Comparison of ENCODE assay signal across 8 cellular contexts in genomic region chr4:173334085-173334890, GRCh38. TPM values are rescaled to one million over a fixed set of nuclear protein-coding genes. Genes with fewer than 3 reads are reported as not detected.
DNase-seq lines count a peak whose midpoint lies in the region; ATAC-seq and TF ChIP-seq lines count a peak whose summit lies in the region.

HMGB2 (minus strand) TSS chr4:173334358; CDS start chr4:173333649, 709 bp downstream.

- peak within 1 kb of the TSS; percentile 96 to 98 for H3K27ac ChIP-seq in SK-N-SH (ENCODE audit: low read depth in 2 of 2, low read length in 1 of 2)
- H3K27ac ChIP-seq in gastroesophageal sphincter, result peak within 1 kb of the TSS; percentile 95 to 100 (median 98)
- peak within 1 kb of the TSS; percentile 94 for H3K27ac ChIP-seq in neutrophil
- H3K27ac ChIP-seq in substantia nigra (ENCODE audit: low read depth, low read length, poor library complexity, severe bottlenecking), result peak within 1 kb of the TSS; percentile 96

- peaks cover 30 to 35% of the 10 kb centered on the region in 2 experiments for H3K36me3 ChIP-seq in SK-N-SH (replicated peaks in 1 of 2; ENCODE audit: control insufficient read depth in 1 of 2, insufficient read depth in 2 of 2, low read length in 1 of 2)
- H3K36me3 ChIP-seq in gastroesophageal sphincter, result peaks cover 0 to 34% of the 10 kb centered on the region in 2 donors
- peaks cover 31% of the 10 kb centered on the region for H3K36me3 ChIP-seq in neutrophil

- 1% methylated on average over 32 of the region's 61 CpGs for WGBS in SK-N-SH (ENCODE audit: low lambda C conversion rate)
- 0% methylated on average over 12 to 20 of the region's 61 CpGs for WGBS in gastroesophageal sphincter (ENCODE audit: low coverage in 1 of 2), 2 donors

- no peaks in the 10 kb centered on the region for H3K9me2 ChIP-seq in SK-N-SH

- H3K4me3 ChIP-seq in SK-N-SH (ENCODE audit: low read depth in 2 of 2, low read length in 1 of 2) (peak within 1 kb of the TSS; percentile 96 to 99), gastroesophageal sphincter (peak within 1 kb of the TSS; percentile 88 to 95), neutrophil (ENCODE audit: low read depth in 1 of 2, low read length in 1 of 2) (peak within 1 kb of the TSS; percentile 81 to 95)

- TF ChIP-seq CTCF in SK-N-SH (IDR thresholded peaks at IDR 0.05) (no peak), gastroesophageal sphincter (IDR thresholded peaks at IDR 0.05) (no peak), neutrophil (IDR thresholded peaks at IDR 0.05) (peak; percentile 32)

- no peak for TF ChIP-seq RAD21 in SK-N-SH (IDR thresholded peaks at IDR 0.05; ENCODE audit: low read length)

- TF ChIP-seq POLR2A in gastroesophageal sphincter (IDR thresholded peaks at IDR 0.05), result peak; percentile 97 to 98

- peaks cover 36% of the 10 kb centered on the region for H3F3A ChIP-seq in SK-N-SH (replicated peaks; ENCODE audit: insufficient read depth)

- peaks cover 56% of the 10 kb centered on the region for H3K79me2 ChIP-seq in SK-N-SH (ENCODE audit: insufficient read depth)

- H3K9ac ChIP-seq in SK-N-SH, result peak within 1 kb of the TSS; percentile 100

- no peak; a peak in 1 of 4 replicates for TF ChIP-seq EP300 in SK-N-SH (IDR thresholded peaks at IDR 0.05; ENCODE audit: borderline replicate concordance in 1 of 2, low read depth in 1 of 2, low read length in 1 of 2)
- no peak for TF ChIP-seq EP300 in gastroesophageal sphincter (IDR thresholded peaks at IDR 0.05)

- CTCF ChIA-PET in SK-N-SH (lab: Yijun Ruan, JAX), result interaction anchor here (0.7 to 2.0 kb wide), 8 partner anchors 12 to 321 kb away, joined by 3 to 9 read pairs (median 4); no protein-coding TSS in a partner anchor

- H3K4me2 ChIP-seq in SK-N-SH, result peak within 1 kb of the TSS; percentile 91

- POLR2A ChIA-PET in SK-N-SH (lab: Yijun Ruan, JAX), result interaction anchor here (0.6 to 5.7 kb wide), 16 partner anchors 11 to 802 kb away, joined by 3 to 69 read pairs (median 4); partner anchors contain the start of gene SAP30

- H4K20me1 ChIP-seq in SK-N-SH (ENCODE audit: insufficient read depth), result peaks cover 25% of the 10 kb centered on the region

- DNase-seq in GM04504 (ENCODE audit: low read depth) (peak; percentile 100), NCI-H1048 (lab: John Stamatoyannopoulos, UW) (peak; percentile 98), SK-N-SH (peak; percentile 97), substantia nigra (lab: John Stamatoyannopoulos, UW) (peak; percentile 86 to 100 (median 99))
- peak; percentile 99 for DNase-seq in activated naive CD4-positive, alpha-beta T cell treated with anti-CD3 and anti-CD28 coated beads, Interleukin-2, amount 50 U/mL, for 16 hours

- no peaks in the 10 kb centered on the region for H3K9me3 ChIP-seq in SK-N-SH
- H3K9me3 ChIP-seq in gastroesophageal sphincter, result no peaks in the 10 kb centered on the region
- no peaks in the 10 kb centered on the region for H3K9me3 ChIP-seq in neutrophil

- ATAC-seq in HG02571 (IDR thresholded peaks at IDR 0.05; ENCODE audit: unreplicated experiment), result peak; percentile 95
- peak; percentile 98 for ATAC-seq in gastroesophageal sphincter

- H3K4me1 ChIP-seq in SK-N-SH (ENCODE audit: control insufficient read depth in 1 of 2, insufficient read depth in 2 of 2, low read depth in 1 of 2, low read length in 1 of 2) (peaks cover 19 to 24% of the 10 kb centered on the region in 2 experiments), gastroesophageal sphincter (peaks cover 0 to 43% (median 0%) of the 10 kb centered on the region in 3 donors), neutrophil (ENCODE audit: control insufficient read depth in 1 of 2, insufficient read depth in 1 of 2, low read depth in 1 of 2, low read length in 1 of 2) (peaks cover 44 to 49% of the 10 kb centered on the region in 2 experiments)

- H2AFZ ChIP-seq in SK-N-SH (ENCODE audit: low read depth), result peak within 1 kb of the TSS; percentile 95

- no peaks in the 10 kb centered on the region for H3K27me3 ChIP-seq in SK-N-SH (ENCODE audit: insufficient read depth)
- H3K27me3 ChIP-seq in gastroesophageal sphincter, result no peaks in the 10 kb centered on the region
- H3K27me3 ChIP-seq in neutrophil, result no peaks in the 10 kb centered on the region

TF ChIP-seq in SK-N-SH, 30 proteins besides CTCF, POLR2A, EP300 and RAD21 (continues in another document):
- TF ChIP-seq FOXM1 (IDR thresholded peaks at IDR 0.05; ENCODE audit: low read depth), result peak; percentile 99
- no peak for TF ChIP-seq SMC3 (IDR thresholded peaks at IDR 0.05; ENCODE audit: low read depth, low read length)
- TF ChIP-seq NRF1 (IDR thresholded peaks at IDR 0.05; ENCODE audit: low read depth, low read length), result no peak
- TF ChIP-seq, protein P1, sequence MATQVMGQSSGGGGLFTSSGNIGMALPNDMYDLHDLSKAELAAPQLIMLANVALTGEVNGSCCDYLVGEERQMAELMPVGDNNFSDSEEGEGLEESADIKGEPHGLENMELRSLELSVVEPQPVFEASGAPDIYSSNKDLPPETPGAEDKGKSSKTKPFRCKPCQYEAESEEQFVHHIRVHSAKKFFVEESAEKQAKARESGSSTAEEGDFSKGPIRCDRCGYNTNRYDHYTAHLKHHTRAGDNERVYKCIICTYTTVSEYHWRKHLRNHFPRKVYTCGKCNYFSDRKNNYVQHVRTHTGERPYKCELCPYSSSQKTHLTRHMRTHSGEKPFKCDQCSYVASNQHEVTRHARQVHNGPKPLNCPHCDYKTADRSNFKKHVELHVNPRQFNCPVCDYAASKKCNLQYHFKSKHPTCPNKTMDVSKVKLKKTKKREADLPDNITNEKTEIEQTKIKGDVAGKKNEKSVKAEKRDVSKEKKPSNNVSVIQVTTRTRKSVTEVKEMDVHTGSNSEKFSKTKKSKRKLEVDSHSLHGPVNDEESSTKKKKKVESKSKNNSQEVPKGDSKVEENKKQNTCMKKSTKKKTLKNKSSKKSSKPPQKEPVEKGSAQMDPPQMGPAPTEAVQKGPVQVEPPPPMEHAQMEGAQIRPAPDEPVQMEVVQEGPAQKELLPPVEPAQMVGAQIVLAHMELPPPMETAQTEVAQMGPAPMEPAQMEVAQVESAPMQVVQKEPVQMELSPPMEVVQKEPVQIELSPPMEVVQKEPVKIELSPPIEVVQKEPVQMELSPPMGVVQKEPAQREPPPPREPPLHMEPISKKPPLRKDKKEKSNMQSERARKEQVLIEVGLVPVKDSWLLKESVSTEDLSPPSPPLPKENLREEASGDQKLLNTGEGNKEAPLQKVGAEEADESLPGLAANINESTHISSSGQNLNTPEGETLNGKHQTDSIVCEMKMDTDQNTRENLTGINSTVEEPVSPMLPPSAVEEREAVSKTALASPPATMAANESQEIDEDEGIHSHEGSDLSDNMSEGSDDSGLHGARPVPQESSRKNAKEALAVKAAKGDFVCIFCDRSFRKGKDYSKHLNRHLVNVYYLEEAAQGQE (IDR thresholded peaks at IDR 0.05; ENCODE audit: low read depth, low read length), result peak; percentile 78; the same call in 1 of the 2 replicates
- no peak for TF ChIP-seq JUND (IDR thresholded peaks at IDR 0.05)
- TF ChIP-seq RXRA (IDR thresholded peaks at IDR 0.05; ENCODE audit: borderline replicate concordance, low read depth), result no peak
- peak; percentile 97 for TF ChIP-seq TAF1 (IDR thresholded peaks at IDR 0.05; ENCODE audit: borderline replicate concordance, low read depth, low read length)
- TF ChIP-seq MXI1 (IDR thresholded peaks at IDR 0.05; ENCODE audit: low read depth, low read length), result peak; percentile 34
- peak; percentile 87 for TF ChIP-seq SIN3A (IDR thresholded peaks at IDR 0.05; ENCODE audit: borderline replicate concordance, low read depth, low read length)
- TF ChIP-seq IRF3 (IDR thresholded peaks at IDR 0.05; ENCODE audit: low read depth, low read length), result peak; percentile 56
- TF ChIP-seq GATA2 (CRISPR knock-in tag; IDR thresholded peaks at IDR 0.05), result peak; percentile 71
- TF ChIP-seq USF1 (IDR thresholded peaks at IDR 0.05; ENCODE audit: borderline replicate concordance, low read depth), result peak; percentile 67; the same call in 1 of the 2 replicates
- TF ChIP-seq GABPA (IDR thresholded peaks at IDR 0.05; ENCODE audit: low read depth), result no peak
- no peak for TF ChIP-seq TEAD4 (IDR thresholded peaks at IDR 0.05; ENCODE audit: borderline replicate concordance, insufficient read depth)
- TF ChIP-seq CHD2 (IDR thresholded peaks at IDR 0.05; ENCODE audit: low read length, partially characterized antibody), result peak; percentile 64
- no peak for TF ChIP-seq YY1 (IDR thresholded peaks at IDR 0.05; ENCODE audit: low read depth)
- peak; percentile 36; the same call in 1 of the 2 replicates for TF ChIP-seq MAX (IDR thresholded peaks at IDR 0.05; ENCODE audit: low read depth)
- no peak for TF ChIP-seq MEF2A (IDR thresholded peaks at IDR 0.05; ENCODE audit: borderline replicate concordance, low read depth)
- TF ChIP-seq ELF1 (IDR thresholded peaks at IDR 0.05), result no peak
- no peak for TF ChIP-seq NFIC (IDR thresholded peaks at IDR 0.05; ENCODE audit: borderline replicate concordance)
- peak; percentile 52 for TF ChIP-seq RCOR1 (IDR thresholded peaks at IDR 0.05; ENCODE audit: low read length)

RNA-seq across cellular contexts. Expression of gene HMGB2, which starts in this region (rescaled TPM):
- 123 and 130 TPM in 2 replicates for polyA plus RNA-seq in SK-N-SH (2012; rRNA removed)
- polyA plus RNA-seq in SK-N-SH (2012; cell fraction: cytosol; rRNA removed), result 184 and 256 TPM in 2 replicates
- 28.9 and 47.2 TPM in 2 replicates for polyA plus RNA-seq in SK-N-SH (2012; cell fraction: nucleus; rRNA removed)
- 10 to 100 TPM; 32.0 to 63.3 (median 47.5) TPM for total RNA-seq in gastroesophageal sphincter

Comparison
In these comparisons a context has a peak if more than half of its experiments do, and no peak if none do; other contexts are left out.
1. Peak in every context shown above with its lines: DNase-seq, ATAC-seq, H3K4me3 ChIP-seq and H3K27ac ChIP-seq.